In genomic region chr19:33863436-33863835, GRCh38 we compare ENCODE assay signal across 35 cellular contexts.
"Had no signal": no experiment of that assay in that cellular context is flagged by ENCODE, and none has a peak within 500 bp of the region (broad histone marks: within the 10 kb centered on the region; RNA-seq: fewer than 3 reads in every experiment).

No MANE protein-coding gene starts in this region.

- H3K27ac Mint-ChIP-seq: activated B cell treated with CpG ODN at 0.5 μM for 24 hours; activated CD4-positive, alpha-beta memory T cell treated with anti-CD3 and anti-CD28 coated beads for 36 hours; activated CD4-positive, alpha-beta T cell treated with anti-CD3 and anti-CD28 coated beads, Interleukin-2, amount 10 ng/mL, durations not matched to agents 24 days and 14 days; activated CD8-positive, alpha-beta T cell treated with anti-CD3 and anti-CD28 coated beads for 36 hours; activated naive CD4-positive, alpha-beta T cell treated with anti-CD3 and anti-CD28 coated beads for 36 hours; activated naive CD4-positive, alpha-beta T cell treated with anti-CD3 and anti-CD28 coated beads, Interleukin-2, amount 50 U/mL, for 72 hours; activated naive CD8-positive, alpha-beta T cell treated with anti-CD3 and anti-CD28 coated beads for 36 hours; activated T-cell treated with anti-CD3 and anti-CD28 coated beads, Interleukin-2, amount 50 U/mL, for 72 hours; activated T-helper 1 cell treated with anti-CD3 and anti-CD28 coated beads, Interleukin-12 subunit alpha, Interleukin-12 subunit beta, Interleukin-2, Interleukin-4 antibody, amounts not matched to agents 30 ng/mL and 10 ng/mL and 1 ng/mL, durations not matched to agents 14 hours and 24 hours and 36 hours; activated T-helper 17 cell treated with anti-CD3 and anti-CD28 coated beads, Interleukin-2, amount 50 U/mL, for 72 hours; T-cell; T-helper 17 cell had no signal

- H3K4me1 Mint-ChIP-seq: activated B cell treated with CpG ODN at 0.5 μM for 24 hours; activated CD4-positive, alpha-beta T cell treated with anti-CD3 and anti-CD28 coated beads, Interleukin-2, amount 10 ng/mL, durations not matched to agents 24 days and 14 days; activated naive CD8-positive, alpha-beta T cell treated with anti-CD3 and anti-CD28 coated beads for 36 hours; activated T-helper 17 cell treated with anti-CD3 and anti-CD28 coated beads, Interleukin-2, amount 50 U/mL, for 72 hours; central memory CD8-positive, alpha-beta T cell; T-cell; T-helper 17 cell had no signal

- H3K4me1 ChIP-seq: adrenal gland had no signal

- H3K9me3 Mint-ChIP-seq: activated B cell treated with CpG ODN at 0.5 μM for 24 hours; activated CD4-positive, alpha-beta memory T cell treated with anti-CD3 and anti-CD28 coated beads for 36 hours; activated CD4-positive, alpha-beta T cell treated with anti-CD3 and anti-CD28 coated beads, Interleukin-2, amount 10 ng/mL, durations not matched to agents 24 days and 14 days; activated CD8-positive, alpha-beta T cell treated with anti-CD3 and anti-CD28 coated beads for 36 hours; activated naive CD4-positive, alpha-beta T cell treated with anti-CD3 and anti-CD28 coated beads for 36 hours; activated naive CD4-positive, alpha-beta T cell treated with anti-CD3 and anti-CD28 coated beads, Interleukin-2, amount 50 U/mL, for 72 hours; activated naive CD8-positive, alpha-beta T cell treated with anti-CD3 and anti-CD28 coated beads for 36 hours; activated T-cell treated with anti-CD3 and anti-CD28 coated beads, Interleukin-2, amount 50 U/mL, for 4 hours; activated T-cell treated with anti-CD3 and anti-CD28 coated beads, Interleukin-2, amount 50 U/mL, for 72 hours; activated T-helper 1 cell treated with anti-CD3 and anti-CD28 coated beads, Interleukin-12 subunit alpha, Interleukin-12 subunit beta, Interleukin-2, Interleukin-4 antibody, amounts not matched to agents 30 ng/mL and 10 ng/mL and 1 ng/mL, durations not matched to agents 14 hours and 24 hours and 36 hours; activated T-helper 17 cell treated with anti-CD3 and anti-CD28 coated beads, Interleukin-2, amount 50 U/mL, for 72 hours; central memory CD8-positive, alpha-beta T cell; T-cell had no signal

- H3K27me3 Mint-ChIP-seq: activated B cell treated with CpG ODN at 0.5 μM for 24 hours; activated CD4-positive, alpha-beta T cell treated with anti-CD3 and anti-CD28 coated beads, Interleukin-2, amount 10 ng/mL, durations not matched to agents 24 days and 14 days had no signal

- H3K9me3 ChIP-seq: adrenal gland, body of pancreas, breast epithelium had no signal

- ATAC-seq: activated CD8-positive, alpha-beta T cell treated with anti-CD3 and anti-CD28 coated beads for 36 hours; activated naive CD4-positive, alpha-beta T cell treated with anti-CD3 and anti-CD28 coated beads, Interleukin-2, amount 50 U/mL, for 72 hours; activated T-cell treated with anti-CD3 and anti-CD28 coated beads, Interleukin-2, amount 50 U/mL, for 4 hours; activated T-cell treated with anti-CD3 and anti-CD28 coated beads, Interleukin-2, amount 50 U/mL, for 72 hours; activated T-helper 17 cell treated with anti-CD3 and anti-CD28 coated beads, Interleukin-2, amount 50 U/mL, for 72 hours; body of pancreas; T-cell; T-helper 17 cell had no signal

- H3K27me3 ChIP-seq: adrenal gland, body of pancreas, brain microvascular endothelial cell, breast epithelium had no signal

- H3K36me3 Mint-ChIP-seq: activated CD4-positive, alpha-beta memory T cell treated with anti-CD3 and anti-CD28 coated beads for 36 hours; activated naive CD4-positive, alpha-beta T cell treated with anti-CD3 and anti-CD28 coated beads, Interleukin-2, amount 50 U/mL, for 72 hours; activated naive CD8-positive, alpha-beta T cell treated with anti-CD3 and anti-CD28 coated beads for 36 hours; T-cell had no signal

- H3K4me3 Mint-ChIP-seq: activated B cell treated with CpG ODN at 0.5 μM for 24 hours; activated CD4-positive, alpha-beta memory T cell treated with anti-CD3 and anti-CD28 coated beads for 36 hours; activated CD4-positive, alpha-beta T cell treated with anti-CD3 and anti-CD28 coated beads, Interleukin-2, amount 10 ng/mL, durations not matched to agents 24 days and 14 days; activated CD8-positive, alpha-beta T cell treated with anti-CD3 and anti-CD28 coated beads for 36 hours; activated naive CD4-positive, alpha-beta T cell treated with anti-CD3 and anti-CD28 coated beads for 36 hours; activated naive CD8-positive, alpha-beta T cell treated with anti-CD3 and anti-CD28 coated beads for 36 hours; activated T-cell treated with anti-CD3 and anti-CD28 coated beads, Interleukin-2, amount 50 U/mL, for 4 hours; activated T-cell treated with anti-CD3 and anti-CD28 coated beads, Interleukin-2, amount 50 U/mL, for 72 hours; activated T-helper 1 cell treated with anti-CD3 and anti-CD28 coated beads, Interleukin-12 subunit alpha, Interleukin-12 subunit beta, Interleukin-2, Interleukin-4 antibody, amounts not matched to agents 30 ng/mL and 10 ng/mL and 1 ng/mL, durations not matched to agents 14 hours and 24 hours and 36 hours; activated T-helper 17 cell treated with anti-CD3 and anti-CD28 coated beads, Interleukin-2, amount 50 U/mL, for 72 hours; central memory CD8-positive, alpha-beta T cell; T-cell; T-helper 17 cell had no signal

- H3K36me3 ChIP-seq: adrenal gland, brain microvascular endothelial cell, breast epithelium had no signal

- H3K27ac ChIP-seq: adrenal gland, body of pancreas, brain microvascular endothelial cell, breast epithelium, VCaP had no signal

- H3K4me3 ChIP-seq: adrenal gland, body of pancreas, breast epithelium had no signal

- DNase-seq: activated B cell treated with CpG ODN at 0.5 μM for 24 hours; activated CD4-positive, alpha-beta memory T cell treated with anti-CD3 and anti-CD28 coated beads for 36 hours; activated CD4-positive, alpha-beta T cell treated with anti-CD3 and anti-CD28 coated beads for 4 hours; activated CD4-positive, alpha-beta T cell treated with anti-CD3 and anti-CD28 coated beads, Interleukin-2, amount 10 ng/mL, durations not matched to agents 24 days and 14 days; activated CD4-positive, alpha-beta T cell treated with anti-CD3 and anti-CD28 coated beads, Interleukin-2, amount 50 U/mL, for 1 hour; activated CD4-positive, alpha-beta T cell treated with anti-CD3 and anti-CD28 coated beads, Interleukin-2, amount 50 U/mL, for 4 hours; activated CD4-positive, CD25-positive, alpha-beta regulatory T cell treated with anti-CD3 and anti-CD28 coated beads, Interleukin-2, amount 50 U/mL, for 72 hours; activated CD8-positive, alpha-beta memory T cell treated with anti-CD3 and anti-CD28 coated beads, Interleukin-2, amount 50 U/mL, for 4 hours; activated CD8-positive, alpha-beta T cell treated with anti-CD3 and anti-CD28 coated beads for 36 hours; activated effector memory CD4-positive, alpha-beta T cell treated with anti-CD3 and anti-CD28 coated beads, Interleukin-2, amount 50 U/mL, for 16 hours; activated gamma-delta T cell treated with Interleukin-2 at 50 U/mL for 16 hours; activated naive CD4-positive, alpha-beta T cell; activated naive CD4-positive, alpha-beta T cell treated with anti-CD3 and anti-CD28 coated beads for 36 hours; activated naive CD4-positive, alpha-beta T cell treated with anti-CD3 and anti-CD28 coated beads, Interleukin-2, amount 50 U/mL, for 16 hours; activated naive CD8-positive, alpha-beta T cell treated with anti-CD3 and anti-CD28 coated beads for 36 hours; activated T-cell treated with anti-CD3 and anti-CD28 coated beads for 4 hours; activated T-cell treated with anti-CD3 and anti-CD28 coated beads, Interleukin-2, amount 50 U/mL, for 1 hour; activated T-cell treated with anti-CD3 and anti-CD28 coated beads, Interleukin-2, amount 50 U/mL, for 4 hours; activated T-cell treated with anti-CD3 and anti-CD28 coated beads, Interleukin-2, amount 50 U/mL, for 72 hours; amniotic stem cell; aorta; body of pancreas; brain microvascular endothelial cell; caudate nucleus; cerebellar nuclear complex; T-cell; T-helper 17 cell; T-helper 9 cell had no signal
